Comparison of ENCODE assay signal across 21 cellular contexts in the genomic region with DNA sequence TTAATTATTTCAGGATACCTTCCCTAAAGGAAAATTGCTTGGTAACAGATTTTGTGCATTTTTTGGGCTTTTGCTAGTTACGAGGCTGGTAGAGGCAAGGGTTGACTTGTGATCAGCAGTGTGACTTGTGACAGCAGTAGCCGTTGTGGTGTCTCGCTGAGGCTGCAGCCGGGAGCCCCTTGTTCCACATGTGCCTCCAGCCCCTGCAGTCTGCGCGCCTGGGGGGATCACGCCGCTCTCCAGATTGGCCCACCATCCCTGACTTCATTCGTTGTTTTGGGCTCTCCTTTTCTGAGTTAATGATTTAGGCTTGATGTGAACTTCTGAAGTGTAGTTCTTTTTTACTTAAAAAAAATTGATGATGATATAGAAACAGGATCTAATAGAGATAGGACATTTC. TPM values are rescaled to one million over a fixed set of nuclear protein-coding genes. Genes with fewer than 3 reads are reported as not detected.
DNase-seq lines count a peak whose midpoint lies in the region; ATAC-seq and TF ChIP-seq lines count a peak whose summit lies in the region.
"Had no signal": no experiment of that assay in that cellular context is flagged by ENCODE, and none has a peak within 500 bp of the region (broad histone marks: within the 10 kb centered on the region; RNA-seq: fewer than 3 reads in every experiment).

No MANE protein-coding gene starts in this region.

- no peaks in the 10 kb centered on the region for H3K9me2 ChIP-seq in PC-3 (replicated peaks; ENCODE audit: low read length)

- ATAC-seq in CD4-positive, CD25-positive, alpha-beta regulatory T cell (ENCODE audit: low read depth in 2 of 2) = no peak
- ATAC-seq in T-helper 17 cell (no peak), GM18520 (IDR thresholded peaks at IDR 0.05; ENCODE audit: unreplicated experiment) (no peak), PC-3 (no peak)
- ATAC-seq in effector memory CD8-positive, alpha-beta T cell (replicated peaks) = no peak
- ATAC-seq in activated CD4-positive, alpha-beta T cell treated with anti-CD3 and anti-CD28 coated beads for 36 hours = no peak
- ATAC-seq: GM23338, HCT116 had no signal

- POLR2A ChIA-PET in activated CD4-positive, alpha-beta T cell treated with anti-CD3 and anti-CD28 coated beads for 36 hours (lab: Charles Lee) = no interaction called here
- POLR2A ChIA-PET in PC-3 (lab: Charles Lee; ENCODE audit: unreplicated experiment) = no interaction called here

- intact Hi-C loops in activated CD4-positive, alpha-beta T cell treated with anti-CD3 and anti-CD28 coated beads for 36 hours (cut with DNase I, micrococcal nuclease) = no loop called here
- intact Hi-C loops in PC-3 (cut with micrococcal nuclease) = no loop called here

- H3K79me2 ChIP-seq in PC-3 (ENCODE audit: low read length) = peaks cover 19% of the 10 kb centered on the region; the same call in 1 of the 2 replicates

- no peak overlapping the region for H3K4me3 Mint-ChIP-seq in CD4-positive, CD25-positive, alpha-beta regulatory T cell
- H3K4me3 Mint-ChIP-seq in T-helper 17 cell = no peak overlapping the region
- H3K4me3 Mint-ChIP-seq in effector memory CD8-positive, alpha-beta T cell = no peak overlapping the region
- no peak overlapping the region for H3K4me3 Mint-ChIP-seq in osteocyte (ENCODE audit: unreplicated experiment)
- no peak overlapping the region for H3K4me3 Mint-ChIP-seq in activated CD4-positive, alpha-beta T cell treated with anti-CD3 and anti-CD28 coated beads for 36 hours
- H3K4me3 Mint-ChIP-seq: B cell; CD8-positive, alpha-beta memory T cell; GM23338 had no signal

- TF ChIP-seq CTCF in osteocyte (IDR thresholded peaks at IDR 0.05) (no peak), PC-3 (conservative IDR thresholded peaks at IDR 0.05; ENCODE audit: low read depth, low read length) (no peak)

- BruUV-seq in PC-3 (replicated peaks; lab: Mats Ljungman, UMichigan) = no TSS peak

- DNase-seq in CD4-positive, CD25-positive, alpha-beta regulatory T cell = no peak
- DNase-seq in T-helper 17 cell (no peak), osteocyte (ENCODE audit: extremely low spot score, unreplicated experiment) (no peak), PC-3 (no peak), NCI-H2081 treated with DMSO at 0.1 percent for 48 hours (lab: John Stamatoyannopoulos, UW) (no peak)
- no peak for DNase-seq in effector memory CD8-positive, alpha-beta T cell
- DNase-seq in activated CD4-positive, alpha-beta T cell treated with anti-CD3 and anti-CD28 coated beads for 36 hours = no peak
- DNase-seq: CD8-positive, alpha-beta memory T cell; DMS79 treated with DMSO at 0.1 percent for 48 hours; IMR-90; Karpas-422; MG63; NCI-H1092; NCI-H2107; NCI-H2227 treated with DMSO at 0.1 percent for 48 hours; NCI-H524; SHP77 had no signal

- no peaks in the 10 kb centered on the region for H3F3A ChIP-seq in PC-3 (ENCODE audit: low read length, unreplicated experiment)

- H3K4me2 ChIP-seq in PC-3 (ENCODE audit: low read length) = no peak overlapping the region
- H3K4me2 ChIP-seq: GM23338 had no signal

- H3K27me3 ChIP-seq in CD4-positive, CD25-positive, alpha-beta regulatory T cell (ENCODE audit: control insufficient read depth, insufficient read depth, low read length) = no peaks in the 10 kb centered on the region
- H3K27me3 ChIP-seq in PC-3 (ENCODE audit: low read length) = no peaks in the 10 kb centered on the region
- H3K27me3 ChIP-seq: MG63 had no signal

- no peaks in the 10 kb centered on the region for H4K20me1 ChIP-seq in PC-3 (ENCODE audit: low read length)

- peak overlapping the region in 2 of 3 donors; percentile 12 to 62 for H3K27ac Mint-ChIP-seq in CD4-positive, CD25-positive, alpha-beta regulatory T cell
- peak overlapping the region; percentile 92 for H3K27ac Mint-ChIP-seq in T-helper 17 cell
- peak overlapping the region; percentile 68 to 79 for H3K27ac Mint-ChIP-seq in effector memory CD8-positive, alpha-beta T cell
- H3K27ac Mint-ChIP-seq in osteocyte (ENCODE audit: unreplicated experiment) = peak overlapping the region; percentile 87
- no peak overlapping the region for H3K27ac Mint-ChIP-seq in activated CD4-positive, alpha-beta T cell treated with anti-CD3 and anti-CD28 coated beads for 36 hours
- H3K27ac Mint-ChIP-seq: B cell, GM23338 had no signal

- H3K36me3 ChIP-seq in CD4-positive, CD25-positive, alpha-beta regulatory T cell (ENCODE audit: control insufficient read depth, insufficient read depth, low read length) = peaks cover 84% of the 10 kb centered on the region
- H3K36me3 ChIP-seq in PC-3 (ENCODE audit: low read depth, low read length) = peaks cover 20% of the 10 kb centered on the region; the same call in 1 of the 2 replicates

- CTCF ChIA-PET in activated CD4-positive, alpha-beta T cell treated with anti-CD3 and anti-CD28 coated beads for 36 hours (lab: Charles Lee) = interaction anchor here (1.0 kb wide), 1 partner anchor 40 kb away, joined by 4 read pairs; no protein-coding TSS in a partner anchor
- CTCF ChIA-PET in PC-3 (lab: Charles Lee) = no interaction called here

- H3K4me1 ChIP-seq in CD4-positive, CD25-positive, alpha-beta regulatory T cell (ENCODE audit: control insufficient read depth, insufficient read depth, low read length, poor library complexity, severe bottlenecking) = no peaks in the 10 kb centered on the region
- no peaks in the 10 kb centered on the region for H3K4me1 ChIP-seq in PC-3 (ENCODE audit: insufficient read depth, low read length)

- H3K36me3 Mint-ChIP-seq in CD4-positive, CD25-positive, alpha-beta regulatory T cell = peaks cover 40% of the 10 kb centered on the region
- peaks cover 11% of the 10 kb centered on the region for H3K36me3 Mint-ChIP-seq in T-helper 17 cell (ENCODE audit: low read depth)
- peaks cover 75% of the 10 kb centered on the region for H3K36me3 Mint-ChIP-seq in effector memory CD8-positive, alpha-beta T cell (ENCODE audit: insufficient read depth)
- peaks cover 39% of the 10 kb centered on the region for H3K36me3 Mint-ChIP-seq in osteocyte (ENCODE audit: unreplicated experiment)
- H3K36me3 Mint-ChIP-seq in activated CD4-positive, alpha-beta T cell treated with anti-CD3 and anti-CD28 coated beads for 36 hours (ENCODE audit: low read depth) = peaks cover 32% of the 10 kb centered on the region

- no peak overlapping the region for H3K9ac ChIP-seq in PC-3 (ENCODE audit: low read length)

- H2AFZ ChIP-seq in PC-3 (ENCODE audit: low read length) = no peak overlapping the region
- H2AFZ ChIP-seq: GM23338 had no signal

- H3K9me3 Mint-ChIP-seq in CD4-positive, CD25-positive, alpha-beta regulatory T cell = peaks cover 0 to 2% (median 0%) of the 10 kb centered on the region in 7 donors
- H3K9me3 Mint-ChIP-seq in effector memory CD8-positive, alpha-beta T cell = no peaks in the 10 kb centered on the region
- no peaks in the 10 kb centered on the region for H3K9me3 Mint-ChIP-seq in osteocyte (ENCODE audit: unreplicated experiment)
- no peaks in the 10 kb centered on the region for H3K9me3 Mint-ChIP-seq in activated CD4-positive, alpha-beta T cell treated with anti-CD3 and anti-CD28 coated beads for 36 hours (ENCODE audit: low read depth)
- H3K9me3 Mint-ChIP-seq: CD8-positive, alpha-beta memory T cell; GM23338 had no signal

- H3K4me1 Mint-ChIP-seq in CD4-positive, CD25-positive, alpha-beta regulatory T cell = peaks cover 4 to 35% (median 22%) of the 10 kb centered on the region in 4 donors
- H3K4me1 Mint-ChIP-seq in T-helper 17 cell = peaks cover 23% of the 10 kb centered on the region
- H3K4me1 Mint-ChIP-seq in effector memory CD8-positive, alpha-beta T cell (ENCODE audit: low read depth in 2 of 2) = peaks cover 33 to 39% of the 10 kb centered on the region in 2 donors
- peaks cover 75% of the 10 kb centered on the region for H3K4me1 Mint-ChIP-seq in osteocyte (ENCODE audit: unreplicated experiment)
- peaks cover 27% of the 10 kb centered on the region for H3K4me1 Mint-ChIP-seq in activated CD4-positive, alpha-beta T cell treated with anti-CD3 and anti-CD28 coated beads for 36 hours
- H3K4me1 Mint-ChIP-seq: GM23338 had no signal

- no peak overlapping the region for H3K4me3 ChIP-seq in CD4-positive, CD25-positive, alpha-beta regulatory T cell (ENCODE audit: low read depth, low read length)
- no peak overlapping the region for H3K4me3 ChIP-seq in PC-3 (ENCODE audit: low read length)
- H3K4me3 ChIP-seq: GM23338, MG63 had no signal

- H3K27ac ChIP-seq in CD4-positive, CD25-positive, alpha-beta regulatory T cell (ENCODE audit: insufficient read depth, low read length, poor library complexity, severe bottlenecking) = no peak overlapping the region
- no peak overlapping the region for H3K27ac ChIP-seq in PC-3 (ENCODE audit: low read length)

- H3K9me3 ChIP-seq in CD4-positive, CD25-positive, alpha-beta regulatory T cell (ENCODE audit: control insufficient read depth in 2 of 2, low read length in 2 of 2) = no peaks in the 10 kb centered on the region
- H3K9me3 ChIP-seq in T-helper 17 cell (ENCODE audit: control insufficient read depth, low read length, poor library complexity, severe bottlenecking) (no peaks in the 10 kb centered on the region), PC-3 (ENCODE audit: low read length) (no peaks in the 10 kb centered on the region)
- H3K9me3 ChIP-seq: MG63 had no signal

- H3K27me3 Mint-ChIP-seq in CD4-positive, CD25-positive, alpha-beta regulatory T cell = no peaks in the 10 kb centered on the region
- H3K27me3 Mint-ChIP-seq in T-helper 17 cell = no peaks in the 10 kb centered on the region
- H3K27me3 Mint-ChIP-seq in effector memory CD8-positive, alpha-beta T cell = no peaks in the 10 kb centered on the region
- H3K27me3 Mint-ChIP-seq in osteocyte (ENCODE audit: unreplicated experiment) = no peaks in the 10 kb centered on the region
- H3K27me3 Mint-ChIP-seq in activated CD4-positive, alpha-beta T cell treated with anti-CD3 and anti-CD28 coated beads for 36 hours = no peaks in the 10 kb centered on the region
- H3K27me3 Mint-ChIP-seq: B cell; CD8-positive, alpha-beta memory T cell had no signal

RNA-seq across cellular contexts. Expression of gene TRAPPC10, which starts 41.5 kb away (rescaled TPM):
- total RNA-seq in CD4-positive, CD25-positive, alpha-beta regulatory T cell = 132 TPM
- polyA plus RNA-seq in CD4-positive, CD25-positive, alpha-beta regulatory T cell = 10 to 100 TPM; 13.5 to 18.7 (median 17.1) TPM
- total RNA-seq in T-helper 17 cell (100 to 1,000 TPM; 107 to 122 TPM), osteocyte (41.7 and 46.1 TPM in 2 replicates), PC-3 (2014; rRNA removed) (28.9 and 31.4 TPM in 2 replicates)
- total RNA-seq in activated CD4-positive, alpha-beta T cell treated with anti-CD3 and anti-CD28 coated beads for 36 hours = 10 to 100 TPM; 40.2 to 58.7 TPM

RNA-seq across cellular contexts. Expression of gene PWP2, which starts 53.6 kb away (rescaled TPM):
- total RNA-seq in CD4-positive, CD25-positive, alpha-beta regulatory T cell = 17.6 TPM
- polyA plus RNA-seq in CD4-positive, CD25-positive, alpha-beta regulatory T cell = 10 to 100 TPM in 1 of 4 donors, 1 to 10 TPM in 1, under 1 TPM in 2; 0.78 to 15.7 (median 4.1) TPM
- total RNA-seq in T-helper 17 cell = 10 to 100 TPM; 21.9 to 28.7 TPM
- 0.75 and 2.2 TPM in 2 replicates for total RNA-seq in osteocyte
- 10 to 100 TPM; 28.9 to 54.1 TPM for total RNA-seq in activated CD4-positive, alpha-beta T cell treated with anti-CD3 and anti-CD28 coated beads for 36 hours
- total RNA-seq in PC-3 (2014; rRNA removed) = 8.2 and 17.0 TPM in 2 replicates
